In genomic region chr10:102150970-102151773, GRCh38 we compare ENCODE assay signal across 8 cellular contexts. TPM values are rescaled to one million over a fixed set of nuclear protein-coding genes. Genes with fewer than 3 reads are reported as not detected.
DNase-seq lines count a peak whose midpoint lies in the region; ATAC-seq and TF ChIP-seq lines count a peak whose summit lies in the region.

No MANE protein-coding gene starts in this region.

- CTCF ChIA-PET in CD8-positive, alpha-beta T cell (lab: Charles Lee) = interaction anchor here (0.9 to 1.3 kb wide), 2 partner anchors 13 to 20 kb away, joined by 3 to 4 read pairs; no protein-coding TSS in a partner anchor

- H3K4me1 ChIP-seq in CD8-positive, alpha-beta T cell (ENCODE audit: insufficient read depth, low read length) = peaks cover 25% of the 10 kb centered on the region

- DNase-seq in CD8-positive, alpha-beta T cell = no peak
- DNase-seq in NAMALWA (ENCODE audit: low spot score) = peak; percentile 38
- DNase-seq in natural killer cell treated with Interleukin-12 subunit alpha and Interleukin-12 subunit beta and Interleukin-15 and Interleukin-18, amount 100 ng/mL, for 72 hours (ENCODE audit: low spot score) = no peak
- DNase-seq in NCI-H2171 treated with DMSO at 0.1 percent for 48 hours (lab: John Stamatoyannopoulos, UW) = no peak
- DNase-seq in effector CD8-positive, alpha-beta T cell (lab: John Stamatoyannopoulos, UW) = no peak

- H3K4me3 Mint-ChIP-seq in CD8-positive, alpha-beta T cell = peak overlapping the region; percentile 89
- H3K4me3 Mint-ChIP-seq in dendritic cell treated with granulocyte-macrophage colony-stimulating factor and Interleukin-4, amounts not matched to agents 40 ng/mL and 50 ng/mL, for 4 days = peak overlapping the region; percentile 91
- peak overlapping the region; percentile 96 for H3K4me3 Mint-ChIP-seq in natural killer cell treated with Interleukin-12 subunit alpha and Interleukin-12 subunit beta and Interleukin-15 and Interleukin-18, amount 100 ng/mL, for 72 hours

- no peaks in the 10 kb centered on the region for H3K27me3 ChIP-seq in CD8-positive, alpha-beta T cell (ENCODE audit: insufficient read depth, low read length)

- H3K9me3 Mint-ChIP-seq in CD8-positive, alpha-beta T cell = no peaks in the 10 kb centered on the region
- no peaks in the 10 kb centered on the region for H3K9me3 Mint-ChIP-seq in dendritic cell treated with granulocyte-macrophage colony-stimulating factor and Interleukin-4, amounts not matched to agents 40 ng/mL and 50 ng/mL, for 4 days
- H3K9me3 Mint-ChIP-seq in natural killer cell treated with Interleukin-12 subunit alpha and Interleukin-12 subunit beta and Interleukin-15 and Interleukin-18, amount 100 ng/mL, for 72 hours = no peaks in the 10 kb centered on the region

- TF ChIP-seq CTCF in CD8-positive, alpha-beta T cell (IDR thresholded peaks at IDR 0.05) = no peak

- H3K4me1 Mint-ChIP-seq in CD8-positive, alpha-beta T cell (ENCODE audit: low read depth) = peaks cover 34% of the 10 kb centered on the region
- peaks cover 30% of the 10 kb centered on the region for H3K4me1 Mint-ChIP-seq in dendritic cell treated with granulocyte-macrophage colony-stimulating factor and Interleukin-4, amounts not matched to agents 40 ng/mL and 50 ng/mL, for 4 days (ENCODE audit: low read depth)
- peaks cover 33 to 39% of the 10 kb centered on the region in 2 donors for H3K4me1 Mint-ChIP-seq in natural killer cell treated with Interleukin-12 subunit alpha and Interleukin-12 subunit beta and Interleukin-15 and Interleukin-18, amount 100 ng/mL, for 72 hours (ENCODE audit: low read depth in 2 of 2)

- peak overlapping the region; percentile 15 for H3K4me3 ChIP-seq in CD8-positive, alpha-beta T cell (ENCODE audit: low read depth, low read length)

- H3K27me3 Mint-ChIP-seq in CD8-positive, alpha-beta T cell (ENCODE audit: low read depth) = no peaks in the 10 kb centered on the region
- no peaks in the 10 kb centered on the region for H3K27me3 Mint-ChIP-seq in dendritic cell treated with granulocyte-macrophage colony-stimulating factor and Interleukin-4, amounts not matched to agents 40 ng/mL and 50 ng/mL, for 4 days
- H3K27me3 Mint-ChIP-seq in natural killer cell treated with Interleukin-12 subunit alpha and Interleukin-12 subunit beta and Interleukin-15 and Interleukin-18, amount 100 ng/mL, for 72 hours = no peaks in the 10 kb centered on the region

- no peak for ATAC-seq in CD8-positive, alpha-beta T cell
- no peak for ATAC-seq in natural killer cell treated with Interleukin-12 subunit alpha and Interleukin-12 subunit beta and Interleukin-15 and Interleukin-18, amount 100 ng/mL, for 72 hours
- ATAC-seq in HG03135 (IDR thresholded peaks at IDR 0.05; ENCODE audit: unreplicated experiment) (no peak), GM21529 (IDR thresholded peaks at IDR 0.05; ENCODE audit: unreplicated experiment) (no peak)

- intact Hi-C loops in CD8-positive, alpha-beta T cell (cut with DNase I, micrococcal nuclease) = loop anchor here in 1 of 2 experiments (5.0 to 10.0 kb wide), 2 partner anchors 704 to 1246 kb away; partner anchors contain the start of genes ATP5MK, BORCS7 and PDCD11
- intact Hi-C loops in dendritic cell treated with granulocyte-macrophage colony-stimulating factor and Interleukin-4, amounts not matched to agents 40 ng/mL and 50 ng/mL, for 4 days (cut with micrococcal nuclease) = loop anchor here (5.0 kb wide), 2 partner anchors 96 to 351 kb away; partner anchors contain the start of genes ACTR1A, GBF1 and SUFU

- H3K27ac ChIP-seq in CD8-positive, alpha-beta T cell (ENCODE audit: low read depth, low read length) = peak overlapping the region; percentile 95

- H3K36me3 Mint-ChIP-seq in CD8-positive, alpha-beta T cell = peaks cover 66% of the 10 kb centered on the region
- H3K36me3 Mint-ChIP-seq in dendritic cell treated with granulocyte-macrophage colony-stimulating factor and Interleukin-4, amounts not matched to agents 40 ng/mL and 50 ng/mL, for 4 days (ENCODE audit: low read depth) = peaks cover 84% of the 10 kb centered on the region
- peaks cover 33% of the 10 kb centered on the region for H3K36me3 Mint-ChIP-seq in natural killer cell treated with Interleukin-12 subunit alpha and Interleukin-12 subunit beta and Interleukin-15 and Interleukin-18, amount 100 ng/mL, for 72 hours

- peaks cover 12% of the 10 kb centered on the region for H3K36me3 ChIP-seq in CD8-positive, alpha-beta T cell (ENCODE audit: insufficient read depth, low read length)

- H3K9me3 ChIP-seq in CD8-positive, alpha-beta T cell (ENCODE audit: low read length) = no peaks in the 10 kb centered on the region

- POLR2A ChIA-PET in CD8-positive, alpha-beta T cell (lab: Charles Lee) = interaction anchor here (0.6 to 1.8 kb wide), 11 partner anchors 9 to 352 kb away, joined by 3 to 10 read pairs (median 4); partner anchors contain the start of genes ACTR1A, LDB1, OGA and PPRC1

- peak overlapping the region; percentile 90 for H3K27ac Mint-ChIP-seq in CD8-positive, alpha-beta T cell
- H3K27ac Mint-ChIP-seq in dendritic cell treated with granulocyte-macrophage colony-stimulating factor and Interleukin-4, amounts not matched to agents 40 ng/mL and 50 ng/mL, for 4 days = peak overlapping the region; percentile 91
- H3K27ac Mint-ChIP-seq in natural killer cell treated with Interleukin-12 subunit alpha and Interleukin-12 subunit beta and Interleukin-15 and Interleukin-18, amount 100 ng/mL, for 72 hours = peak overlapping the region; percentile 93 to 95

RNA-seq across cellular contexts. Expression of gene NOLC1, which starts 1.0 kb away (rescaled TPM):
- 10 to 100 TPM; 39.5 to 42.0 TPM for total RNA-seq in CD8-positive, alpha-beta T cell
- 100 to 1,000 TPM in 1 of 2 donors, 10 to 100 TPM in 1; 98.9 to 172 TPM for total RNA-seq in natural killer cell treated with Interleukin-12 subunit alpha and Interleukin-12 subunit beta and Interleukin-15 and Interleukin-18, amount 100 ng/mL, for 72 hours

RNA-seq across cellular contexts. Expression of gene PPRC1, which starts 18.3 kb away (rescaled TPM):
- total RNA-seq in CD8-positive, alpha-beta T cell = 10 to 100 TPM; 35.2 to 38.5 TPM
- total RNA-seq in natural killer cell treated with Interleukin-12 subunit alpha and Interleukin-12 subunit beta and Interleukin-15 and Interleukin-18, amount 100 ng/mL, for 72 hours = 100 to 1,000 TPM in 1 of 2 donors, 10 to 100 TPM in 1; 56.3 to 134 TPM

RNA-seq across cellular contexts. Expression of gene LDB1, which starts 31.0 kb away (rescaled TPM):
- total RNA-seq in CD8-positive, alpha-beta T cell = 100 to 1,000 TPM; 113 to 124 TPM
- 10 to 100 TPM; 61.8 to 87.9 TPM for total RNA-seq in natural killer cell treated with Interleukin-12 subunit alpha and Interleukin-12 subunit beta and Interleukin-15 and Interleukin-18, amount 100 ng/mL, for 72 hours
